14 cellular contexts compared by ENCODE assay signal in genomic region chr6:168909288-168909687, GRCh38.
"Had no signal": no experiment of that assay in that cellular context is flagged by ENCODE, and none has a peak within 500 bp of the region (broad histone marks: within the 10 kb centered on the region; RNA-seq: fewer than 3 reads in every experiment).

No MANE protein-coding gene starts in this region.

- H3K36me3 ChIP-seq: cardiac muscle cell, left ventricle myocardium inferior, ovary had no signal

- H3K4me3 Mint-ChIP-seq: activated naive CD8-positive, alpha-beta T cell; WTC11 had no signal

- H3K27me3 ChIP-seq: cardiac muscle cell, ovary had no signal

- H3K4me1 ChIP-seq: left ventricle myocardium inferior, psoas muscle had no signal

- H3K4me2 ChIP-seq: SK-N-SH had no signal

- H3K27me3 Mint-ChIP-seq: activated naive CD8-positive, alpha-beta T cell had no signal

- H3K9ac ChIP-seq: SK-N-SH had no signal

- DNase-seq: activated CD4-positive, alpha-beta T cell treated with anti-CD3 and anti-CD28 coated beads for 48 hours; activated CD8-positive, alpha-beta memory T cell treated with anti-CD3 and anti-CD28 coated beads for 24 hours; activated CD8-positive, alpha-beta memory T cell treated with anti-CD3 and anti-CD28 coated beads, Interleukin-2, amount 50 U/mL, for 48 hours; activated gamma-delta T cell; left ventricle myocardium inferior; ovary; psoas muscle; right cardiac atrium; SK-N-SH; stimulated activated CD4-positive, alpha-beta T cell treated with anti-CD3 and anti-CD28 coated beads, Interleukin-4, amount 100 ng/mL, for 1 hour had no signal

- H3K36me3 Mint-ChIP-seq: activated naive CD8-positive, alpha-beta T cell had no signal

- H3K27ac ChIP-seq: cardiac muscle cell, left ventricle myocardium inferior, ovary, psoas muscle, skin epidermis had no signal

- H3K4me3 ChIP-seq: cardiac muscle cell, left ventricle myocardium inferior, ovary, psoas muscle, skin epidermis had no signal

- H3K9me3 ChIP-seq: ovary, psoas muscle, SK-N-SH had no signal

- ATAC-seq: psoas muscle, right cardiac atrium, WTC11 had no signal

- H3K27ac Mint-ChIP-seq: activated naive CD8-positive, alpha-beta T cell; WTC11 had no signal
